ENCODE assay signal across 14 cellular contexts in genomic region chr2:68971591-68972231, GRCh38. TPM values are rescaled to one million over a fixed set of nuclear protein-coding genes. Genes with fewer than 3 reads are reported as not detected.
DNase-seq lines count a peak whose midpoint lies in the region; ATAC-seq and TF ChIP-seq lines count a peak whose summit lies in the region.
"Had no signal": no experiment of that assay in that cellular context is flagged by ENCODE, and none has a peak within 500 bp of the region (broad histone marks: within the 10 kb centered on the region; RNA-seq: fewer than 3 reads in every experiment).

No MANE protein-coding gene starts in this region.

- 92 to 94% methylated on average over 2 to 3 of the region's 5 CpGs for WGBS in mesodermal cell (ENCODE audit: insufficient coverage in 2 of 2), 2 experiments

- peaks cover 13% of the 10 kb centered on the region for H3K4me1 ChIP-seq in mesodermal cell (ENCODE audit: control insufficient read depth, insufficient read depth, low read length, poor library complexity, severe bottlenecking)
- H3K4me1 ChIP-seq: colonic mucosa had no signal

- DNase-seq in AG09319 (ENCODE audit: extremely low read depth, low read depth) (peak; percentile 37), HT1080 (ENCODE audit: low read depth) (peak; percentile 99), astrocyte of the hippocampus (ENCODE audit: low read depth, low spot score) (peak; percentile 84), DMS79 (lab: John Stamatoyannopoulos, UW) (no peak), CD1c-positive myeloid dendritic cell (ENCODE audit: extremely low spot score) (no peak), NCI-H1417 (lab: John Stamatoyannopoulos, UW) (no peak)
- DNase-seq: activated CD8-positive, alpha-beta memory T cell treated with anti-CD3 and anti-CD28 coated beads, Interleukin-2, amount 10 ng/mL, durations not matched to agents 7 days and 5 days; colonic mucosa; DMS79 treated with DMSO at 0.1 percent for 48 hours; NCI-H2171 treated with DMSO at 0.1 percent for 48 hours had no signal

- peak overlapping the region; percentile 68 for H3K27ac ChIP-seq in mesodermal cell (ENCODE audit: low read depth, low read length, severe bottlenecking)
- H3K27ac ChIP-seq: colonic mucosa had no signal

- no peak for ATAC-seq in GM18520 (IDR thresholded peaks at IDR 0.05; ENCODE audit: unreplicated experiment)
- ATAC-seq: activated CD8-positive, alpha-beta memory T cell treated with anti-CD3 and anti-CD28 coated beads, Interleukin-2, amount 10 ng/mL, durations not matched to agents 7 days and 5 days had no signal

- H3K9me3 ChIP-seq in mesodermal cell (ENCODE audit: control insufficient read depth, low read length): no peaks in the 10 kb centered on the region
- H3K9me3 ChIP-seq: colonic mucosa had no signal

- no peaks in the 10 kb centered on the region for H3K36me3 ChIP-seq in mesodermal cell (ENCODE audit: control insufficient read depth, insufficient read depth, low read length)
- H3K36me3 ChIP-seq: colonic mucosa had no signal

- no peak for TF ChIP-seq CTCF in AG09319 (IDR thresholded peaks at IDR 0.05; ENCODE audit: low read depth, low read length)

- H3K4me3 ChIP-seq in mesodermal cell (ENCODE audit: extremely low read depth, insufficient read depth, low read length, poor library complexity, severe bottlenecking): no peak overlapping the region
- H3K4me3 ChIP-seq: colonic mucosa had no signal

RNA-seq across cellular contexts. Expression of gene GKN1, which starts 2.7 kb away (rescaled TPM):
- total RNA-seq in HT1080 (2014; rRNA removed; shearing (Covaris generic)): not detected in 2 replicates
- polyA plus RNA-seq in HT1080 (2015; cell fraction: cytosol; rRNA removed): not detected in 2 replicates
- polyA plus RNA-seq in HT1080 (2015; cell fraction: nucleus; rRNA removed): not detected in 2 replicates
- not detected for polyA plus RNA-seq in mesodermal cell (2013, experiment 1 of 2)
- not detected for polyA plus RNA-seq in mesodermal cell (2013, experiment 2 of 2)
- total RNA-seq: activated CD8-positive, alpha-beta memory T cell treated with anti-CD3 and anti-CD28 coated beads, Interleukin-2, amount 10 ng/mL, durations not matched to agents 7 days and 5 days; colonic mucosa; omental fat pad; ureter had no signal

RNA-seq across cellular contexts. Expression of gene GKN2, which starts 19.0 kb away (rescaled TPM):
- not detected in 2 replicates for total RNA-seq in HT1080 (2014; rRNA removed; shearing (Covaris generic))
- polyA plus RNA-seq in HT1080 (2015; cell fraction: cytosol; rRNA removed): not detected in 2 replicates
- polyA plus RNA-seq in HT1080 (2015; cell fraction: nucleus; rRNA removed): not detected in 2 replicates
- not detected for polyA plus RNA-seq in mesodermal cell (2013, experiment 1 of 2)
- polyA plus RNA-seq in mesodermal cell (2013, experiment 2 of 2): 0.40 TPM
- total RNA-seq: activated CD8-positive, alpha-beta memory T cell treated with anti-CD3 and anti-CD28 coated beads, Interleukin-2, amount 10 ng/mL, durations not matched to agents 7 days and 5 days; omental fat pad; ureter had no signal

RNA-seq across cellular contexts. Expression of gene ANTXR1, which starts 41.3 kb away (rescaled TPM):
- total RNA-seq in HT1080 (2014; rRNA removed; shearing (Covaris generic)): 32.8 and 40.4 TPM in 2 replicates
- polyA plus RNA-seq in HT1080 (2015; cell fraction: cytosol; rRNA removed): 74.4 and 95.7 TPM in 2 replicates
- polyA plus RNA-seq in HT1080 (2015; cell fraction: nucleus; rRNA removed): 82.3 and 82.7 TPM in 2 replicates
- 138 TPM for polyA plus RNA-seq in mesodermal cell (2013, experiment 1 of 2)
- polyA plus RNA-seq in mesodermal cell (2013, experiment 2 of 2): 144 TPM

Comparison
In these comparisons a context has a peak if more than half of its experiments do, and no peak if none do; other contexts are left out.
1. DNase-seq: peak in AG09319 (single experiment), HT1080 (single experiment) and astrocyte of the hippocampus (single experiment); none in DMS79 (single experiment), CD1c-positive myeloid dendritic cell (single experiment) and NCI-H1417 (0 of 3).